Comparison of ENCODE assay signal across 1 cellular context in the genomic region with DNA sequence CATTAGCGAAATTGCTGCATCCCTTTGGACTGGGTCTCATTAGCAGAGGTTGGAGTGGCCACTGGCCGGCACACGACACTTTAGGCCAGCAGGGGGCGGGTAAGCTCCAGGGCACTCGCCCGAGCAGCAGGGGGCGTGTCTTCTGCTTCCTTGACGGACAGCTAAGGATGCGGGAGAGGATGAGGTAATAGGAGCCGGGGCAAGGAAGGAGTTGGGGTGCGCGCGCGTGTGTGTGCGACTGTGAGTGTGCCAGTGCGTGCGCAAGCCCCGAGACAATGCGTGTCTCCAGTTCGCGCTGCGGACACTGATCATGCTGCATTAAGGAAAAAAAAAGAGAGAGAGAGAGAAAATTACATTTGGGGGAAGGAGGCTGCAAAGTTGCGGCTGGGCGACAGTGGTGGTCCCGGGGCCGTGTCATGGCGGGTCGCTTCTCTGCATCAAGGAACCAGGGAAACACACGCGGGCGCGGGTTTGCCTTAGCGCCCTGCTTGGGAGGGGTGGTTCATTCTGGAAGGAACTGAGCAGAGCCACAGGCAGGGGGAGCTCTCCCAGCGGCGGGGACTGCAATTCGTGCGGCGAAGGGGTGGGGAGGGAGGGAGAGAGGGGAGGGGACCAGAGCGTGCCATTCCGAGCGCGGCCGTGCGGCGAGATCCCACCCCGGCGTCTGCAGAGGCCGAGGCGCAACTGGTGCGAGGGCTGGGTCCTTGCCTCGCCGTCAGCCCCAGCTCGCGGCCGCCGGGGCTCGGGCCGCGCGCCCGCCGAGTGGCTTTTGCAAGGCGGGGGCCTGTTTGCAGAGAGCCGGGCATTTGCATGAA.
A peak's percentile ranks its signal among the peaks of the same experiment; 100 is the strongest.
TF ChIP-seq lines count a peak whose summit lies in the region.

A gene (plus strand): TSS at position 625 of the 815 bp plus-strand sequence. CDS start 464 bp downstream, outside the sequence.

TF ChIP-seq in HepG2, 621 proteins besides CTCF, POLR2A, EP300 and RAD21 (continued from another document and continues in another):
- TF ChIP-seq, protein P1, sequence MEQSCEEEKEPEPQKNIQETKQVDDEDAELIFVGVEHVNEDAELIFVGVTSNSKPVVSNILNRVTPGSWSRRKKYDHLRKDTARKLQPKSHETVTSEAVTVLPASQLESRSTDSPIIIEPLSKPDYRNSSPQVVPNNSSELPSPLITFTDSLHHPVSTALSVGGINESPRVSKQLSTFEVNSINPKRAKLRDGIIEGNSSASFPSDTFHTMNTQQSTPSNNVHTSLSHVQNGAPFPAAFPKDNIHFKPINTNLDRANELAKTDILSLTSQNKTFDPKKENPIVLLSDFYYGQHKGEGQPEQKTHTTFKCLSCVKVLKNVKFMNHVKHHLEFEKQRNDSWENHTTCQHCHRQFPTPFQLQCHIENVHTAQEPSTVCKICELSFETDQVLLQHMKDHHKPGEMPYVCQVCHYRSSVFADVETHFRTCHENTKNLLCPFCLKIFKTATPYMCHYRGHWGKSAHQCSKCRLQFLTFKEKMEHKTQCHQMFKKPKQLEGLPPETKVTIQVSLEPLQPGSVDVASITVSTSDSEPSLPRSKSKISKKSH (CRISPR knock-in tag; IDR thresholded peaks at IDR 0.05; ENCODE audit: borderline replicate concordance) = no peak
- TF ChIP-seq ZNF331 (CRISPR knock-in tag; IDR thresholded peaks at IDR 0.05) = peak; percentile 22
- TF ChIP-seq JDP2 (CRISPR knock-in tag; IDR thresholded peaks at IDR 0.05; ENCODE audit: borderline replicate concordance) = no peak
- no peak for TF ChIP-seq ZNF850 (CRISPR knock-in tag; conservative IDR thresholded peaks at IDR 0.05)
- TF ChIP-seq FOXA1 (IDR thresholded peaks at IDR 0.05) = no peak
- TF ChIP-seq FOXA1 (CRISPR knock-in tag; IDR thresholded peaks at IDR 0.05) = no peak
- TF ChIP-seq, protein P2, sequence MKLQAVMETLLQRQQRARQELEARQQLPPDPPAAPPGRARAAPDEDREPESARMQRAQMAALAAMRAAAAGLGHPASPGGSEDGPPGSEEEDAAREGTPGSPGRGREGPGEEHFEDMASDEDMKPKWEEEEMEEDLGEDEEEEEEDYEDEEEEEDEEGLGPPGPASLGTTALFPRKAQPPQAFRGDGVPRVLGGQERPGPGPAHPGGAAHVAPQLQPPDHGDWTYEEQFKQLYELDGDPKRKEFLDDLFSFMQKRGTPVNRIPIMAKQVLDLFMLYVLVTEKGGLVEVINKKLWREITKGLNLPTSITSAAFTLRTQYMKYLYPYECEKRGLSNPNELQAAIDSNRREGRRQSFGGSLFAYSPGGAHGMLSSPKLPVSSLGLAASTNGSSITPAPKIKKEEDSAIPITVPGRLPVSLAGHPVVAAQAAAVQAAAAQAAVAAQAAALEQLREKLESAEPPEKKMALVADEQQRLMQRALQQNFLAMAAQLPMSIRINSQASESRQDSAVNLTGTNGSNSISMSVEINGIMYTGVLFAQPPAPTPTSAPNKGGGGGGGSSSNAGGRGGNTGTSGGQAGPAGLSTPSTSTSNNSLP (IDR thresholded peaks at IDR 0.05; ENCODE audit: low read depth, low read length) = no peak
- TF ChIP-seq JUNB (CRISPR knock-in tag; IDR thresholded peaks at IDR 0.05; ENCODE audit: borderline replicate concordance) = no peak
- no peak for TF ChIP-seq ARHGAP35 (CRISPR knock-in tag; IDR thresholded peaks at IDR 0.05; ENCODE audit: borderline replicate concordance)
- TF ChIP-seq, protein P3, sequence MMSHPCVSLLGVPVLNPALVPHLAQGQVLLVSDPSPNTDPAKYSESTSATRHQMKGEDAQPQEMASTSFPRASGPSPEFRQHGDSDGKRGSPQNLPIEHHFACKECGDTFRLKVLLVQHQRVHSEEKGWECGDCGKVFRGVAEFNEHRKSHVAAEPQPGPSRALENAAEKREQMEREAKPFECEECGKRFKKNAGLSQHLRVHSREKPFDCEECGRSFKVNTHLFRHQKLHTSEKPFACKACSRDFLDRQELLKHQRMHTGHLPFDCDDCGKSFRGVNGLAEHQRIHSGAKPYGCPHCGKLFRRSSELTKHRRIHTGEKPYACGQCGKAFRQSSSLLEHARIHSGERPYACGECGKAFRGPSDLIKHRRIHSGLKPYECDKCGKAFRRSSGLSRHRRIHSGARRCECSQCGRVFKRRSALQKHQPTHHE (CRISPR knock-in tag; IDR thresholded peaks at IDR 0.05; ENCODE audit: borderline replicate concordance) = 0 out of 2 replicates have a peak, but pooled peaks have one; percentile 44
- no peak for TF ChIP-seq SALL1 (CRISPR knock-in tag; IDR thresholded peaks at IDR 0.05)
- TF ChIP-seq ZNF34 (CRISPR knock-in tag; IDR thresholded peaks at IDR 0.05; ENCODE audit: borderline replicate concordance) = no peak
- TF ChIP-seq PCBP1 (IDR thresholded peaks at IDR 0.05; ENCODE audit: borderline replicate concordance, low read depth, low read length) = no peak
- no peak for TF ChIP-seq PAX8 (CRISPR knock-in tag; IDR thresholded peaks at IDR 0.05; ENCODE audit: borderline replicate concordance)
- no peak; the same call in 1 of the 2 replicates for TF ChIP-seq ZMYM4 (CRISPR knock-in tag; IDR thresholded peaks at IDR 0.05)
- TF ChIP-seq, protein P4, sequence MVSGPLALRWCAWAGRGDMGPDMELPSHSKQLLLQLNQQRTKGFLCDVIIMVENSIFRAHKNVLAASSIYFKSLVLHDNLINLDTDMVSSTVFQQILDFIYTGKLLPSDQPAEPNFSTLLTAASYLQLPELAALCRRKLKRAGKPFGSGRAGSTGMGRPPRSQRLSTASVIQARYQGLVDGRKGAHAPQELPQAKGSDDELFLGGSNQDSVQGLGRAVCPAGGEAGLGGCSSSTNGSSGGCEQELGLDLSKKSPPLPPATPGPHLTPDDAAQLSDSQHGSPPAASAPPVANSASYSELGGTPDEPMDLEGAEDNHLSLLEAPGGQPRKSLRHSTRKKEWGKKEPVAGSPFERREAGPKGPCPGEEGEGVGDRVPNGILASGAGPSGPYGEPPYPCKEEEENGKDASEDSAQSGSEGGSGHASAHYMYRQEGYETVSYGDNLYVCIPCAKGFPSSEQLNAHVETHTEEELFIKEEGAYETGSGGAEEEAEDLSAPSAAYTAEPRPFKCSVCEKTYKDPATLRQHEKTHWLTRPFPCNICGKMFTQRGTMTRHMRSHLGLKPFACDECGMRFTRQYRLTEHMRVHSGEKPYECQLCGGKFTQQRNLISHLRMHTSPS (CRISPR knock-in tag; IDR thresholded peaks at IDR 0.05; ENCODE audit: low read depth) = no peak; the same call in 1 of the 2 replicates
- no peak for TF ChIP-seq FOXP1 (IDR thresholded peaks at IDR 0.05)
- TF ChIP-seq FOXP1 (CRISPR knock-in tag; IDR thresholded peaks at IDR 0.05) = no peak
- TF ChIP-seq ZNF558 (CRISPR knock-in tag; IDR thresholded peaks at IDR 0.05; ENCODE audit: borderline replicate concordance) = no peak
- no peak for TF ChIP-seq EHMT2 (IDR thresholded peaks at IDR 0.05; ENCODE audit: borderline replicate concordance, low read depth, low read length)
- no peak for TF ChIP-seq ZNF251 (CRISPR knock-in tag; IDR thresholded peaks at IDR 0.05)
- no peak for TF ChIP-seq THYN1 (CRISPR knock-in tag; IDR thresholded peaks at IDR 0.05; ENCODE audit: borderline replicate concordance, low read depth)
- TF ChIP-seq ARNT2 (CRISPR knock-in tag; IDR thresholded peaks at IDR 0.05; ENCODE audit: low read depth) = no peak; the same call in none of the 2 replicates
- TF ChIP-seq ZNF367 (CRISPR knock-in tag; IDR thresholded peaks at IDR 0.05; ENCODE audit: borderline replicate concordance) = no peak
- no peak for TF ChIP-seq SRSF9 (IDR thresholded peaks at IDR 0.05; ENCODE audit: borderline replicate concordance, insufficient read depth, low read depth, low read length, poor library complexity, severe bottlenecking)
- TF ChIP-seq MXI1 (IDR thresholded peaks at IDR 0.05; ENCODE audit: borderline replicate concordance, low read depth, low read length) = peak; percentile 41; the same call in 1 of the 3 replicates
- no peak for TF ChIP-seq HIVEP1 (CRISPR knock-in tag; IDR thresholded peaks at IDR 0.05)
- no peak for TF ChIP-seq ZNF709 (CRISPR knock-in tag; IDR thresholded peaks at IDR 0.05)
- no peak for TF ChIP-seq SP140L (CRISPR knock-in tag; IDR thresholded peaks at IDR 0.05; ENCODE audit: borderline replicate concordance)
- no peak for TF ChIP-seq ZSCAN9 (CRISPR knock-in tag; IDR thresholded peaks at IDR 0.05; ENCODE audit: borderline replicate concordance)
- TF ChIP-seq PHF21A (CRISPR knock-in tag; IDR thresholded peaks at IDR 0.05) = no peak
- TF ChIP-seq SIX4 (CRISPR knock-in tag; IDR thresholded peaks at IDR 0.05) = peak; percentile 26; the same call in 1 of the 2 replicates
- TF ChIP-seq, protein P5, sequence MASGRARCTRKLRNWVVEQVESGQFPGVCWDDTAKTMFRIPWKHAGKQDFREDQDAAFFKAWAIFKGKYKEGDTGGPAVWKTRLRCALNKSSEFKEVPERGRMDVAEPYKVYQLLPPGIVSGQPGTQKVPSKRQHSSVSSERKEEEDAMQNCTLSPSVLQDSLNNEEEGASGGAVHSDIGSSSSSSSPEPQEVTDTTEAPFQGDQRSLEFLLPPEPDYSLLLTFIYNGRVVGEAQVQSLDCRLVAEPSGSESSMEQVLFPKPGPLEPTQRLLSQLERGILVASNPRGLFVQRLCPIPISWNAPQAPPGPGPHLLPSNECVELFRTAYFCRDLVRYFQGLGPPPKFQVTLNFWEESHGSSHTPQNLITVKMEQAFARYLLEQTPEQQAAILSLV (CRISPR knock-in tag; IDR thresholded peaks at IDR 0.05; ENCODE audit: borderline replicate concordance) = no peak
- no peak; the same call in none of the 2 replicates for TF ChIP-seq CEBPG (CRISPR knock-in tag; IDR thresholded peaks at IDR 0.05)
- peak; percentile 42; the same call in 1 of the 2 replicates for TF ChIP-seq CEBPB (IDR thresholded peaks at IDR 0.05; ENCODE audit: borderline replicate concordance, low read depth, low read length)
- no peak for TF ChIP-seq ZNF432 (CRISPR knock-in tag; IDR thresholded peaks at IDR 0.05; ENCODE audit: borderline replicate concordance)
- TF ChIP-seq, protein P6, sequence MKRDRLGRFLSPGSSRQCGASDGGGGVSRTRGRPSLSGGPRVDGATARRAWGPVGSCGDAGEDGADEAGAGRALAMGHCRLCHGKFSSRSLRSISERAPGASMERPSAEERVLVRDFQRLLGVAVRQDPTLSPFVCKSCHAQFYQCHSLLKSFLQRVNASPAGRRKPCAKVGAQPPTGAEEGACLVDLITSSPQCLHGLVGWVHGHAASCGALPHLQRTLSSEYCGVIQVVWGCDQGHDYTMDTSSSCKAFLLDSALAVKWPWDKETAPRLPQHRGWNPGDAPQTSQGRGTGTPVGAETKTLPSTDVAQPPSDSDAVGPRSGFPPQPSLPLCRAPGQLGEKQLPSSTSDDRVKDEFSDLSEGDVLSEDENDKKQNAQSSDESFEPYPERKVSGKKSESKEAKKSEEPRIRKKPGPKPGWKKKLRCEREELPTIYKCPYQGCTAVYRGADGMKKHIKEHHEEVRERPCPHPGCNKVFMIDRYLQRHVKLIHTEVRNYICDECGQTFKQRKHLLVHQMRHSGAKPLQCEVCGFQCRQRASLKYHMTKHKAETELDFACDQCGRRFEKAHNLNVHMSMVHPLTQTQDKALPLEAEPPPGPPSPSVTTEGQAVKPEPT (CRISPR knock-in tag; IDR thresholded peaks at IDR 0.05; ENCODE audit: low read depth) = 0 out of 2 replicates have a peak, but pooled peaks have one; percentile 59
- TF ChIP-seq, protein P7, sequence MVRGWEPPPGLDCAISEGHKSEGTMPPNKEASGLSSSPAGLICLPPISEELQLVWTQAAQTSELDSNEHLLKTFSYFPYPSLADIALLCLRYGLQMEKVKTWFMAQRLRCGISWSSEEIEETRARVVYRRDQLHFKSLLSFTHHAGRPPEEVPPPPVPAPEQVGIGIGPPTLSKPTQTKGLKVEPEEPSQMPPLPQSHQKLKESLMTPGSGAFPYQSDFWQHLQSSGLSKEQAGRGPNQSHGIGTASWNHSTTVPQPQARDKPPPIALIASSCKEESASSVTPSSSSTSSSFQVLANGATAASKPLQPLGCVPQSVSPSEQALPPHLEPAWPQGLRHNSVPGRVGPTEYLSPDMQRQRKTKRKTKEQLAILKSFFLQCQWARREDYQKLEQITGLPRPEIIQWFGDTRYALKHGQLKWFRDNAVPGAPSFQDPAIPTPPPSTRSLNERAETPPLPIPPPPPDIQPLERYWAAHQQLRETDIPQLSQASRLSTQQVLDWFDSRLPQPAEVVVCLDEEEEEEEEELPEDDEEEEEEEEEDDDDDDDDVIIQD (CRISPR knock-in tag; IDR thresholded peaks at IDR 0.05; ENCODE audit: low read depth) = 0 out of 2 replicates have a peak, but pooled peaks have one; percentile 7
- no peak for TF ChIP-seq ZNF772 (CRISPR knock-in tag; IDR thresholded peaks at IDR 0.05)
- TF ChIP-seq MTF1 (CRISPR knock-in tag; IDR thresholded peaks at IDR 0.05) = no peak
- no peak for TF ChIP-seq ZFP82 (CRISPR knock-in tag; IDR thresholded peaks at IDR 0.05; ENCODE audit: borderline replicate concordance)
- peak; percentile 77; the same call in 1 of the 2 replicates for TF ChIP-seq ZNF761 (CRISPR knock-in tag; conservative IDR thresholded peaks at IDR 0.05)
- peak; percentile 21; the same call in 1 of the 2 replicates for TF ChIP-seq FOXA3 (CRISPR knock-in tag; IDR thresholded peaks at IDR 0.05)
- TF ChIP-seq, protein P8, sequence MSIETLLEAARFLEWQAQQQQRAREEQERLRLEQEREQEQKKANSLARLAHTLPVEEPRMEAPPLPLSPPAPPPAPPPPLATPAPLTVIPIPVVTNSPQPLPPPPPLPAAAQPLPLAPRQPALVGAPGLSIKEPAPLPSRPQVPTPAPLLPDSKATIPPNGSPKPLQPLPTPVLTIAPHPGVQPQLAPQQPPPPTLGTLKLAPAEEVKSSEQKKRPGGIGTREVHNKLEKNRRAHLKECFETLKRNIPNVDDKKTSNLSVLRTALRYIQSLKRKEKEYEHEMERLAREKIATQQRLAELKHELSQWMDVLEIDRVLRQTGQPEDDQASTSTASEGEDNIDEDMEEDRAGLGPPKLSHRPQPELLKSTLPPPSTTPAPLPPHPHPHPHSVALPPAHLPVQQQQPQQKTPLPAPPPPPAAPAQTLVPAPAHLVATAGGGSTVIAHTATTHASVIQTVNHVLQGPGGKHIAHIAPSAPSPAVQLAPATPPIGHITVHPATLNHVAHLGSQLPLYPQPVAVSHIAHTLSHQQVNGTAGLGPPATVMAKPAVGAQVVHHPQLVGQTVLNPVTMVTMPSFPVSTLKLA (IDR thresholded peaks at IDR 0.05) = no peak
- no peak for TF ChIP-seq ZNF451 (CRISPR knock-in tag; IDR thresholded peaks at IDR 0.05)
- TF ChIP-seq ZFY (CRISPR knock-in tag; IDR thresholded peaks at IDR 0.05) = peak; percentile 58
- no peak for TF ChIP-seq SRSF1 (optimal IDR thresholded peaks at IDR 0.05; ENCODE audit: low read depth, low read length)
- TF ChIP-seq, protein P9, sequence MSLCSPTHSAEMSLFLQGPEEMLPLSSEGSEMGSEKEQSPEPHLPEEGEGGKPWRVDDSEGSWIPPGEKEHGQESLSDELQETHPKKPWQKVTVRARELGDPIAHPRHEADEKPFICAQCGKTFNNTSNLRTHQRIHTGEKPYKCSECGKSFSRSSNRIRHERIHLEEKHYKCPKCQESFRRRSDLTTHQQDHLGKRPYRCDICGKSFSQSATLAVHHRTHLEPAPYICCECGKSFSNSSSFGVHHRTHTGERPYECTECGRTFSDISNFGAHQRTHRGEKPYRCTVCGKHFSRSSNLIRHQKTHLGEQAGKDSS (CRISPR knock-in tag; IDR thresholded peaks at IDR 0.05; ENCODE audit: borderline replicate concordance, low read depth) = 0 out of 2 replicates have a peak, but pooled peaks have one; percentile 50
- no peak for TF ChIP-seq SUZ12 (IDR thresholded peaks at IDR 0.05; ENCODE audit: low read depth, low read length)
- peak; percentile 48 for TF ChIP-seq BORCS8-MEF2B (CRISPR knock-in tag; IDR thresholded peaks at IDR 0.05)
- TF ChIP-seq, protein P10, sequence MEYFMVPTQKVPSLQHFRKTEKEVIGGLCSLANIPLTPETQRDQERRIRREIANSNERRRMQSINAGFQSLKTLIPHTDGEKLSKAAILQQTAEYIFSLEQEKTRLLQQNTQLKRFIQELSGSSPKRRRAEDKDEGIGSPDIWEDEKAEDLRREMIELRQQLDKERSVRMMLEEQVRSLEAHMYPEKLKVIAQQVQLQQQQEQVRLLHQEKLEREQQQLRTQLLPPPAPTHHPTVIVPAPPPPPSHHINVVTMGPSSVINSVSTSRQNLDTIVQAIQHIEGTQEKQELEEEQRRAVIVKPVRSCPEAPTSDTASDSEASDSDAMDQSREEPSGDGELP (IDR thresholded peaks at IDR 0.05; ENCODE audit: borderline replicate concordance, low read depth) = no peak
